1 cellular context compared by ENCODE assay signal in genomic region chr1:62423580-62424242, GRCh38.
TF ChIP-seq lines count a peak whose summit lies in the region.

No MANE protein-coding gene starts in this region.

TF ChIP-seq in GM23338, 12 proteins besides CTCF, POLR2A, EP300 and RAD21 (continued from another document):
- TF ChIP-seq ZNF462 (CRISPR knock-in tag; IDR thresholded peaks at IDR 0.05) (no peak), EZH2 (IDR thresholded peaks at IDR 0.05; ENCODE audit: low read depth, unreplicated experiment) (no peak), EZH2phosphoT487 (IDR thresholded peaks at IDR 0.05; ENCODE audit: unreplicated experiment) (no peak), NANOG (IDR thresholded peaks at IDR 0.05; ENCODE audit: borderline replicate concordance) (no peak), ZNF114 (CRISPR knock-in tag; IDR thresholded peaks at IDR 0.05) (no peak), JUNB (IDR thresholded peaks at IDR 0.05; ENCODE audit: unreplicated experiment) (no peak), ETS1 (IDR thresholded peaks at IDR 0.05) (no peak), CREB1 (CRISPR knock-in tag; IDR thresholded peaks at IDR 0.05; ENCODE audit: low read depth) (no peak)
